8 cellular contexts compared by ENCODE assay signal in the genomic region with DNA sequence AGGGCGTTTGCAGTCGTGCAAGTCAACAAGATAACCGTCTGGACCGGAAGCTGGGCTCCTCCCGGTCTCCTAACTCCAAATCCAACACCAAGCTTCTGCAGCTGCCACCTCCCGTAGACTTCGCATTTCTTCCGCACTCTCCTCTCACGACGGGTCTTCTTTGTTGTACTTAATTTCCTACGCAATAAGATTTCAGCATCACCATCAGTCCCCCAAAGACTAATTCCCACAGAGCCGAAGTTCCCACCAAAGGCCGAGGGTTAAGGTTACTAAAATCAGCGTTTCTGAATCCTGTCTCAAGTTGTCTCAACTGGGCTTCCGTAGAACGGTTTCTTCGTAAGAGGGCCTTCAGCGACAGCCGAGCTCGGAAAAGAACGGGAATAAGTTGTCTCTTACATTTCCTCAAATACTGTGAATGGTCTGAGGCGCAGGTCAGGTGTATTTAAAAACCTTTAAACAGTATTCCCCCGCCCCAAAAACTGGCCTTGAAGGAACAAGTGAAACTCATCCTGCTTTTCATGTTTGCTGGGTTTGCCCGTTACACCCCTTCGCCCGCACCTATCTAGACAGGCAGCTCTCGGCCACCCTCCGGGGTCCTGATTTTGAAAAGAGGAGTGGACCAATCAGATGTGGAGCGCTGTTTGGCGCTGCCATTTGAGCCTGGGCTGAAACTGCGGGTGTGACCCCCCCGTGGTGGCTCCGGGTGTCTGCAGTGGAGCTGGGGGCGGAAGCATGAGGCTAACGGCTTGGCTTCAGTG.
A peak's percentile ranks its signal among the peaks of the same experiment; 100 is the strongest.
DNase-seq lines count a peak whose midpoint lies in the region; FAIRE-seq and TF ChIP-seq lines count a peak whose summit lies in the region.
"Not testable (repeated sequence)": the region's sequence is repeated elsewhere in the genome, so short reads cannot be mapped to it uniquely, and the experiment has no call there.

Gene ARHGAP11B, plus strand, starts transcription at position 693 of the 758 bp plus-strand sequence.

- H3K9me3 ChIP-seq in KOPT-K1 (ENCODE audit: insufficient read depth, low read length, poor library complexity, severe bottlenecking): not testable (repeated sequence)

- peak; percentile 44 for DNase-seq in GM12891 (ENCODE audit: insufficient read length, low spot score)
- DNase-seq in HEK293T (ENCODE audit: extremely low spot score): peak; percentile 67
- DNase-seq in activated CD8-positive, alpha-beta memory T cell treated with anti-CD3 and anti-CD28 coated beads for 24 hours: peak; percentile 97
- peak; percentile 98 to 99 for DNase-seq in dermis microvascular lymphatic vessel endothelial cell (ENCODE audit: low read depth in 2 of 2)
- peak; percentile 97 for DNase-seq in islet precursor cell
- DNase-seq in skeletal muscle cell (ENCODE audit: low read depth): peak; percentile 91

- CTCF ChIA-PET in HEK293T (lab: Yijun Ruan, JAX): not testable (repeated sequence)

- POLR2A ChIA-PET in HEK293T (lab: Yijun Ruan, JAX): interaction anchor here (0.6 to 1.1 kb wide), 2 partner anchors 1989 to 1990 kb away, joined by 5 to 6 read pairs; partner anchors contain the start of gene ARHGAP11A

- not testable (repeated sequence) for H3K4me1 ChIP-seq in urinary bladder (ENCODE audit: insufficient read depth)

- H3K4me3 ChIP-seq in skeletal muscle cell (ENCODE audit: low read depth, low read length): peak within 1 kb of the TSS; percentile 60
- peak within 1 kb of the TSS; percentile 42 for H3K4me3 ChIP-seq in urinary bladder (ENCODE audit: low read depth, low read length)

- peak within 1 kb of the TSS; percentile 95 for H3K27ac ChIP-seq in KOPT-K1 (ENCODE audit: low read depth, low read length, poor library complexity, severe bottlenecking)
- not testable (repeated sequence) for H3K27ac ChIP-seq in urinary bladder (ENCODE audit: low read depth)

- TF ChIP-seq POLR2A in GM12891 (IDR thresholded peaks at IDR 0.05; ENCODE audit: low read depth, low read length): not testable (repeated sequence)

- under 1% methylated on average over 35 of the region's 35 CpGs for WGBS in urinary bladder

- not testable (repeated sequence) for H3K36me3 ChIP-seq in KOPT-K1 (ENCODE audit: insufficient read depth, low read length); urinary bladder (ENCODE audit: insufficient read depth)

- FAIRE-seq in GM12891 (lab: Jason Lieb, UNC): peak; percentile 96

TF ChIP-seq in HEK293T, 16 proteins besides CTCF, POLR2A, EP300 and RAD21:
- TF ChIP-seq FOXM1 (IDR thresholded peaks at IDR 0.05; ENCODE audit: borderline replicate concordance): peak; percentile 96

Comparison
In these comparisons a context has a peak if more than half of its experiments do, and no peak if none do; other contexts are left out.
1. DNase-seq: peak in every context shown above with its lines; median percentile 98 in dermis microvascular lymphatic vessel endothelial cell; 97 in activated CD8-positive, alpha-beta memory T cell treated with anti-CD3 and anti-CD28 coated beads for 24 hours; 97 in islet precursor cell; 91 in skeletal muscle cell; 67 in HEK293T; 44 in GM12891.